Comparison of ENCODE assay signal across 12 cellular contexts in the genomic region with DNA sequence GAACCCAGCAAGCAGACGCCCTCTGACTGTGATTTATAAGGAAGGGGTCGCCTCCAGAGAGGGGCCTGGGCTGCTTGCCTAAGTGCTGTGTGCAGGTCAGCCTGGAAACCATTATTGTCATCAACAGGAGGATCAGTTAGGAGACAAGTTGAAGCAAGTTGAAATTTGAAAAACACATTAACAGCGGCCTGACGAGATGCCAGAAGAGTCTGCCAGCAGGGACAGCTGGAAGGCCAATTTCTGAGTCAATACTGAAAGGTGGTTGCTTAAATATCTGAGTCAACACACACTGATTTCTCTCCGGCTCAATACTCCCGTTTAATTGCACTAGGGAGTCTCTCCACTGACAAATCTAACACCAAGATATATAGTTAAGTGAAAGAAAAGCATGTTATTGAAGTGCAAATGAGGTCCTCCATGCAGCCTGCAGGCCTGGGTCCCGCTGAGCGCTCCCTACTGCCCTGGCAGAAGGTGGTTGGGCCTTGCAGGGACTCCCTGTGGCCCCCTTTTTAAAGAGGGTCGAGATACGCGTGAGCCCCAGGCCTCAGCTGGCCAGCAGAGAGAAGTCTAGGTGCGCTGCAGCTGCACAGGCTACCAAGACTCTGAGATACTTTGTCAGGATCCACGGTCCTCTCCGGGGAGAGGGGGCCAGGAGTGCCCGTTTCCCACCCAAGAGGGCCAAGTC.
A peak's percentile ranks its signal among the peaks of the same experiment; 100 is the strongest.
DNase-seq lines count a peak whose midpoint lies in the region; ATAC-seq and TF ChIP-seq lines count a peak whose summit lies in the region.
"Had no signal": no experiment of that assay in that cellular context is flagged by ENCODE, and none has a peak within 500 bp of the region (broad histone marks: within the 10 kb centered on the region; RNA-seq: fewer than 3 reads in every experiment).

No MANE protein-coding gene starts in this region.

- no peak overlapping the region for H3K4me3 Mint-ChIP-seq in HFFc6
- H3K4me3 Mint-ChIP-seq: activated T-cell treated with anti-CD3 and anti-CD28 coated beads, Interleukin-2, amount 50 U/mL, for 24 hours; endodermal cell had no signal

- in situ Hi-C loops in KBM-7 (cut with MboI; ENCODE audit: low pct_unique_long_range_greater_than_20kb, low sequenced_read_pairs): no loop called here

- H3K27ac Mint-ChIP-seq in HFFc6: no peak overlapping the region
- H3K27ac Mint-ChIP-seq: activated T-cell treated with anti-CD3 and anti-CD28 coated beads, Interleukin-2, amount 50 U/mL, for 24 hours; endodermal cell had no signal

- no peaks in the 10 kb centered on the region for H3K9me3 Mint-ChIP-seq in HFFc6
- H3K9me3 Mint-ChIP-seq: activated T-cell treated with anti-CD3 and anti-CD28 coated beads, Interleukin-2, amount 50 U/mL, for 24 hours; endodermal cell had no signal

- TF ChIP-seq CTCF in HFFc6 (IDR thresholded peaks at IDR 0.05) (no peak), fibroblast of pulmonary artery (IDR thresholded peaks at IDR 0.05; ENCODE audit: low read length, missing control alignments) (no peak)

- ATAC-seq in GM21526 (IDR thresholded peaks at IDR 0.05; ENCODE audit: low FRiP score, unreplicated experiment): no peak

- DNase-seq in HFFc6 (peak; percentile 12), NCI-H446 treated with DMSO at 0.1 percent for 48 hours (lab: John Stamatoyannopoulos, UW) (peak; percentile 94), fibroblast of pulmonary artery (ENCODE audit: low read depth) (peak; percentile 59), renal cortical epithelial cell (ENCODE audit: low read depth) (peak; percentile 38), KBM-7 (no peak), RKO (ENCODE audit: low spot score) (no peak)
- DNase-seq in stimulated activated CD4-positive, alpha-beta T cell treated with anti-CD3 and anti-CD28 coated beads, Interleukin-15, amount 100 ng/mL, for 24 hours: no peak
- DNase-seq: activated T-cell treated with anti-CD3 and anti-CD28 coated beads, Interleukin-2, amount 50 U/mL, for 24 hours; endodermal cell; midbrain had no signal

- H3K4me3 ChIP-seq in fibroblast of pulmonary artery (replicated peaks; ENCODE audit: low read depth, low read length): no peak overlapping the region
- H3K4me3 ChIP-seq: SK-N-MC had no signal

- H3K4me1 Mint-ChIP-seq in HFFc6 (ENCODE audit: low read depth): peaks cover 9% of the 10 kb centered on the region; the same call in 1 of the 2 replicates

- H3K27me3 Mint-ChIP-seq in HFFc6 (ENCODE audit: insufficient read depth): peaks cover 51% of the 10 kb centered on the region

- H3K36me3 Mint-ChIP-seq in HFFc6 (ENCODE audit: low read depth): no peaks in the 10 kb centered on the region

Comparison
In these comparisons a context has a peak if more than half of its experiments do, and no peak if none do; other contexts are left out.
1. DNase-seq: peak in HFFc6 (single experiment), NCI-H446 treated with DMSO at 0.1 percent for 48 hours (single experiment), fibroblast of pulmonary artery (single experiment) and renal cortical epithelial cell (single experiment); none in KBM-7 (single experiment), RKO (single experiment) and stimulated activated CD4-positive, alpha-beta T cell treated with anti-CD3 and anti-CD28 coated beads, Interleukin-15, amount 100 ng/mL, for 24 hours (single experiment).